12 cellular contexts compared by ENCODE assay signal in the genomic region with DNA sequence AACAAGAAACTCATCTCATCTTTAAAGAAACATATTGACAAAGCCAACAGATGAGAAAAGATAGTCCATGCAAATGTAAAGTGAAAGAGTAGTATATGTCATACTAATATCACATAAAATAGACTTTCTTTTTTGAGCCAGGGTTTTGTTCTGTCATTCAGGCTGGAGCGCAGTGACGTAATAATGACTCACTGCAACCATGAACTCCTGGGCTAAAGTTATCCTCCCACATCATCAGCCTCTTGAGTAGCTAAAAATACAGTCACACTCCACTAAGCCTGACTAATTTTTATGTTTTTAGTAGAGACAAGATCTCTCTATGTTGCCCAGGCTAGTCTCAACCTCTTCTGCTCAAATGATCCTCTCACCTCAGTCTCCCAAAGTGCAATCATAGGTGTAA. TPM values are rescaled to one million over a fixed set of nuclear protein-coding genes. Genes with fewer than 3 reads are reported as not detected.
A peak's percentile ranks its signal among the peaks of the same experiment; 100 is the strongest.
DNase-seq lines count a peak whose midpoint lies in the region; ATAC-seq and TF ChIP-seq lines count a peak whose summit lies in the region.
"Had no signal": no experiment of that assay in that cellular context is flagged by ENCODE, and none has a peak within 500 bp of the region (broad histone marks: within the 10 kb centered on the region; RNA-seq: fewer than 3 reads in every experiment).

No MANE protein-coding gene starts in this region.

- H3K4me3 ChIP-seq in breast epithelium: no peak overlapping the region
- H3K4me3 ChIP-seq in fibroblast of mammary gland (ENCODE audit: control insufficient read depth, low read depth, low read length): no peak overlapping the region
- H3K4me3 ChIP-seq in Peyer's patch: no peak overlapping the region
- no peak overlapping the region for H3K4me3 ChIP-seq in upper lobe of right lung

- H3K27me3 ChIP-seq in breast epithelium (no peaks in the 10 kb centered on the region), Peyer's patch (no peaks in the 10 kb centered on the region), upper lobe of right lung (no peaks in the 10 kb centered on the region)

- no peak overlapping the region for H3K27ac Mint-ChIP-seq in MCF 10A (ENCODE audit: low read depth, unreplicated experiment)
- H3K27ac Mint-ChIP-seq: brain had no signal

- no TSS peak for BruUV-seq in MCF 10A (replicated peaks; lab: Mats Ljungman, UMichigan)

- H3K36me3 Mint-ChIP-seq in MCF 10A (ENCODE audit: insufficient read depth, unreplicated experiment): no peaks in the 10 kb centered on the region

- DNase-seq in MCF 10A (ENCODE audit: unreplicated experiment) (peak; percentile 88), breast epithelium (ENCODE audit: low spot score in 2 of 2) (no peak), SIG-M5 (lab: John Stamatoyannopoulos, UW) (peak; percentile 13), fibroblast of mammary gland (ENCODE audit: low read depth) (peak; percentile 78), Peyer's patch (no peak), upper lobe of right lung (no peak), NCI-H1694 treated with DMSO at 0.1 percent for 48 hours (lab: John Stamatoyannopoulos, UW) (no peak)
- DNase-seq: mesendoderm, right cardiac atrium had no signal

- no peak for ATAC-seq in upper lobe of right lung
- ATAC-seq in HG03457 (IDR thresholded peaks at IDR 0.05; ENCODE audit: unreplicated experiment): no peak
- ATAC-seq: right cardiac atrium had no signal

- no peak overlapping the region for H3K4me3 Mint-ChIP-seq in MCF 10A (ENCODE audit: unreplicated experiment)
- H3K4me3 Mint-ChIP-seq: brain had no signal

- no peaks in the 10 kb centered on the region for H3K27me3 Mint-ChIP-seq in MCF 10A (ENCODE audit: insufficient read depth, unreplicated experiment)

- TF ChIP-seq POLR2A in breast epithelium (IDR thresholded peaks at IDR 0.05): no peak
- no peak for TF ChIP-seq POLR2A in Peyer's patch (IDR thresholded peaks at IDR 0.05)

- TF ChIP-seq CTCF in MCF 10A (IDR thresholded peaks at IDR 0.05; ENCODE audit: unreplicated experiment) (no peak), breast epithelium (IDR thresholded peaks at IDR 0.05) (no peak), fibroblast of mammary gland (conservative IDR thresholded peaks at IDR 0.05; ENCODE audit: control insufficient read depth, insufficient read depth, low read depth, low read length) (no peak), Peyer's patch (IDR thresholded peaks at IDR 0.05) (no peak), upper lobe of right lung (IDR thresholded peaks at IDR 0.05) (no peak)

- CTCF ChIA-PET in MCF 10A (lab: Yijun Ruan, JAX): interaction anchor here (0.5 to 0.7 kb wide), 2 partner anchors 897 to 1944 kb away, joined by 3 read pairs; no protein-coding TSS in a partner anchor

- H3K27ac ChIP-seq in breast epithelium: no peak overlapping the region
- no peak overlapping the region for H3K27ac ChIP-seq in Peyer's patch
- H3K27ac ChIP-seq in upper lobe of right lung: no peak overlapping the region

- H3K9me3 Mint-ChIP-seq in MCF 10A (ENCODE audit: unreplicated experiment): no peaks in the 10 kb centered on the region

- H3K36me3 ChIP-seq in breast epithelium: no peaks in the 10 kb centered on the region
- H3K36me3 ChIP-seq in Peyer's patch: no peaks in the 10 kb centered on the region
- H3K36me3 ChIP-seq in upper lobe of right lung: no peaks in the 10 kb centered on the region

- intact Hi-C loops in MCF 10A (cut with micrococcal nuclease) (loop anchor here (1.0 to 10.0 kb wide), 2 partner anchors 558 to 1133 kb away; no protein-coding TSS in a partner anchor), breast epithelium (cut with DNase I; ENCODE audit: low total_unique reads) (no loop called here), upper lobe of right lung (cut with DNase I) (no loop called here)

- peaks cover 13% of the 10 kb centered on the region for H3K4me1 Mint-ChIP-seq in MCF 10A (ENCODE audit: insufficient read depth, unreplicated experiment)

- POLR2A ChIA-PET in MCF 10A (lab: Yijun Ruan, JAX): interaction anchor here (0.6 to 0.7 kb wide), 2 partner anchors 403 to 543 kb away, joined by 4 read pairs; no protein-coding TSS in a partner anchor

- no peaks in the 10 kb centered on the region for H3K4me1 ChIP-seq in breast epithelium
- no peaks in the 10 kb centered on the region for H3K4me1 ChIP-seq in Peyer's patch
- H3K4me1 ChIP-seq in upper lobe of right lung: no peaks in the 10 kb centered on the region

- H3K9me3 ChIP-seq in breast epithelium (peaks cover 4 to 8% of the 10 kb centered on the region in 2 donors), Peyer's patch (no peaks in the 10 kb centered on the region), upper lobe of right lung (no peaks in the 10 kb centered on the region)

RNA-seq across cellular contexts. Expression of gene TRAM1L1, which starts 51.8 kb away (rescaled TPM):
- 0.75 and 0.76 TPM in 2 replicates for total RNA-seq in MCF 10A (2022)
- 1 to 10 TPM; 1.4 to 3.1 (median 2.6) TPM for total RNA-seq in breast epithelium
- under 1 TPM in 1 of 4 donors, not detected in 3; 0.35 TPM for total RNA-seq in Peyer's patch
- 0.96 TPM for total RNA-seq in upper lobe of right lung
- total RNA-seq: T-helper 1 cell treated with Interleukin-12 subunit alpha and Interleukin-12 subunit beta and Interleukin-4 antibody, amounts not matched to agents 30 ng/mL and 1 ng/mL, for 36 hours had no signal

Comparison
In these comparisons a context has a peak if more than half of its experiments do, and no peak if none do; other contexts are left out.
1. DNase-seq: peak in MCF 10A (single experiment), SIG-M5 (single experiment) and fibroblast of mammary gland (single experiment); none in breast epithelium (0 of 2), Peyer's patch (0 of 3), upper lobe of right lung (single experiment) and NCI-H1694 treated with DMSO at 0.1 percent for 48 hours (single experiment).